ENCODE assay signal across 8 cellular contexts in the genomic region with DNA sequence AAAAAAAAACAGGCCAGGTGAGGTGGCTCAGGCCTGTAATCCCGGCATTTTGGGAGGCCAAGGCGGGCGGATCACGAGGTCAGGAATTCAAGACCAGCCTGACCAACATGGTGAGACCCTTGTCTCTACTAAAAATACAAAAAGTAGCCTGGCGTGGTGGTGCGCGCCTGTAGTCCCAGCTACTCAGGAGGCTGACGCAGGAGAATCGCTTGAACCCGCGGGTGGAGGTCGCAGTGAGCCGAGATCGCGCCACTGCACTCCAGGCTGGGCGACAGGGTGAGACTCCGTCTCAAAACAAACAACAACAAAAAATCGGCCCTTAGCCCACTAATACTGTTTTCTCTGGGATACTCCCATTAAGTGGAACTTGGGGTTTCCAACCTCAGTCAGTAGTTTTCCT. TPM values are rescaled to one million over a fixed set of nuclear protein-coding genes. Genes with fewer than 3 reads are reported as not detected.
A peak's percentile ranks its signal among the peaks of the same experiment; 100 is the strongest.
DNase-seq lines count a peak whose midpoint lies in the region; ATAC-seq and TF ChIP-seq lines count a peak whose summit lies in the region.
"Not testable (repeated sequence)": the region's sequence is repeated elsewhere in the genome, so short reads cannot be mapped to it uniquely, and the experiment has no call there.

No MANE protein-coding gene starts in this region.

- intact Hi-C loops in HCT116 (cut with micrococcal nuclease); activated naive CD4-positive, alpha-beta T cell treated with anti-CD3 and anti-CD28 coated beads for 36 hours (cut with micrococcal nuclease): not testable (repeated sequence)

- H3K27ac ChIP-seq in HCT116 (ENCODE audit: low read depth, low read length); SJCRH30; ectodermal cell (ENCODE audit: insufficient read depth, low read depth, low read length, poor library complexity, severe bottlenecking): not testable (repeated sequence)

- H3K36me3 ChIP-seq in HCT116 (ENCODE audit: control insufficient read depth in 1 of 2, insufficient read depth in 2 of 2, low read length in 2 of 2) (peaks cover 2 to 12% of the 10 kb centered on the region in 2 experiments; a peak in 3 of 4 replicates), ectodermal cell (ENCODE audit: control insufficient read depth, insufficient read depth, low read length) (peaks cover 14% of the 10 kb centered on the region)
- not testable (repeated sequence) for H3K36me3 ChIP-seq in SJCRH30; iPS-15b (ENCODE audit: control insufficient read depth, insufficient read depth, low read length)

- not testable (repeated sequence) for H3K27me3 Mint-ChIP-seq in activated naive CD4-positive, alpha-beta T cell treated with anti-CD3 and anti-CD28 coated beads for 36 hours (ENCODE audit: low read depth); nephron progenitor cell (ENCODE audit: low read depth, poor library complexity); stimulated activated naive CD8-positive, alpha-beta T cell treated with anti-CD3 and anti-CD28 coated beads, Interleukin-15, Interleukin-2, amounts not matched to agents 100 ng/mL and 50 ng/mL, for 24 hours

- TF ChIP-seq POLR2A in HCT116 (IDR thresholded peaks at IDR 0.05; ENCODE audit: borderline replicate concordance, extremely low read depth, insufficient read depth, insufficient read length): not testable (repeated sequence)

- peak overlapping the region; percentile 77 for H3K9ac ChIP-seq in HCT116 (ENCODE audit: low read length)
- H3K9ac ChIP-seq in iPS-15b (ENCODE audit: low read depth, low read length): peak overlapping the region; percentile 94

- CTCF ChIA-PET in HCT116 (lab: Charles Lee): not testable (repeated sequence)
- CTCF ChIA-PET in activated naive CD4-positive, alpha-beta T cell treated with anti-CD3 and anti-CD28 coated beads for 36 hours (lab: Charles Lee): interaction anchor here (0.7 to 8.4 kb wide), 2 partner anchors 99 to 126 kb away, joined by 3 to 68 read pairs; a partner anchor contains a TSS

- peaks cover 3 to 11% of the 10 kb centered on the region in 2 experiments; a peak in 3 of 4 replicates for H3K4me1 ChIP-seq in HCT116 (ENCODE audit: control insufficient read depth in 1 of 2, insufficient read depth in 2 of 2, low read length in 2 of 2)
- H3K4me1 ChIP-seq in SJCRH30; ectodermal cell (ENCODE audit: control insufficient read depth, insufficient read depth, low read length); iPS-15b (ENCODE audit: control insufficient read depth, insufficient read depth, low read length): not testable (repeated sequence)

- ATAC-seq in HCT116: not testable (repeated sequence)

- H3K27me3 ChIP-seq in HCT116 (ENCODE audit: insufficient read depth, low read length); SJCRH30; ectodermal cell (ENCODE audit: control insufficient read depth, insufficient read depth, low read length, poor library complexity, severe bottlenecking); iPS-15b (ENCODE audit: control insufficient read depth, insufficient read depth, low read length): not testable (repeated sequence)

- not testable (repeated sequence) for TF ChIP-seq CTCF in AG09309 (IDR thresholded peaks at IDR 0.05; ENCODE audit: control insufficient read depth, insufficient read depth, low read depth, low read length, missing control alignments); HCT116 (IDR thresholded peaks at IDR 0.05 in 2 of 3, conservative IDR thresholded peaks at IDR 0.05 in 1 of 3; ENCODE audit: borderline replicate concordance in 1 of 3, insufficient read depth in 1 of 3, low read depth in 2 of 3, low read length in 2 of 3); nephron progenitor cell (IDR thresholded peaks at IDR 0.05)

- BruUV-seq in HCT116 (replicated peaks; lab: Mats Ljungman, UMichigan): not testable (repeated sequence)

- whole genome bisulfite sequencing in ectodermal cell, 2 experiments: 84 to 88% methylated on average over 18 of the region's 18 CpGs

- not testable (repeated sequence) for H2AFZ ChIP-seq in HCT116 (ENCODE audit: low read depth, low read length, poor library complexity, severe bottlenecking)

- H3K79me2 ChIP-seq in HCT116 (ENCODE audit: insufficient read depth, low read length): peaks cover 38% of the 10 kb centered on the region

- peak overlapping the region; percentile 96 for H3K4me3 Mint-ChIP-seq in activated naive CD4-positive, alpha-beta T cell treated with anti-CD3 and anti-CD28 coated beads for 36 hours
- peak overlapping the region; percentile 100 for H3K4me3 Mint-ChIP-seq in nephron progenitor cell
- H3K4me3 Mint-ChIP-seq in stimulated activated naive CD8-positive, alpha-beta T cell treated with anti-CD3 and anti-CD28 coated beads, Interleukin-15, Interleukin-2, amounts not matched to agents 100 ng/mL and 50 ng/mL, for 24 hours: peak overlapping the region; percentile 97

- RAD21 ChIA-PET in HCT116 (lab: Charles Lee; ENCODE audit: low non-redundant PET in 1 of 2, low total read pairs in 2 of 2, uncharacterized antibody in 2 of 2, unreplicated experiment in 2 of 2): not testable (repeated sequence)

- H3K9me3 ChIP-seq in HCT116 (ENCODE audit: control insufficient read depth in 1 of 2, insufficient read depth in 1 of 2, low read depth in 1 of 2, low read length in 2 of 2); SJCRH30 (replicated peaks); ectodermal cell (ENCODE audit: control insufficient read depth, low read length); iPS-15b (ENCODE audit: control insufficient read depth, insufficient read depth, low read length): not testable (repeated sequence)

- not testable (repeated sequence) for DNase-seq in AG09309 (ENCODE audit: low read depth); HCT116 (ENCODE audit: low read depth, low spot score); SJCRH30; activated naive CD4-positive, alpha-beta T cell treated with anti-CD3 and anti-CD28 coated beads for 36 hours; nephron progenitor cell

- not testable (repeated sequence) for H4K20me1 ChIP-seq in HCT116 (ENCODE audit: insufficient read depth)

- POLR2A ChIA-PET in HCT116 (lab: Charles Lee): not testable (repeated sequence)

- H3K9me3 Mint-ChIP-seq in activated naive CD4-positive, alpha-beta T cell treated with anti-CD3 and anti-CD28 coated beads for 36 hours; nephron progenitor cell; stimulated activated naive CD8-positive, alpha-beta T cell treated with anti-CD3 and anti-CD28 coated beads, Interleukin-15, Interleukin-2, amounts not matched to agents 100 ng/mL and 50 ng/mL, for 24 hours: not testable (repeated sequence)

- not testable (repeated sequence) for TF ChIP-seq RAD21 in HCT116 (IDR thresholded peaks at IDR 0.05; ENCODE audit: low read depth)

- H3K36me3 Mint-ChIP-seq in activated naive CD4-positive, alpha-beta T cell treated with anti-CD3 and anti-CD28 coated beads for 36 hours (ENCODE audit: low read depth): peaks cover 14% of the 10 kb centered on the region
- H3K36me3 Mint-ChIP-seq in nephron progenitor cell (ENCODE audit: low read depth): peaks cover 26% of the 10 kb centered on the region
- peaks cover 34% of the 10 kb centered on the region for H3K36me3 Mint-ChIP-seq in stimulated activated naive CD8-positive, alpha-beta T cell treated with anti-CD3 and anti-CD28 coated beads, Interleukin-15, Interleukin-2, amounts not matched to agents 100 ng/mL and 50 ng/mL, for 24 hours (ENCODE audit: low read depth)

- peaks cover 38% of the 10 kb centered on the region for H3K4me1 Mint-ChIP-seq in activated naive CD4-positive, alpha-beta T cell treated with anti-CD3 and anti-CD28 coated beads for 36 hours (ENCODE audit: low read depth)
- H3K4me1 Mint-ChIP-seq in nephron progenitor cell: peaks cover 32% of the 10 kb centered on the region
- peaks cover 34% of the 10 kb centered on the region for H3K4me1 Mint-ChIP-seq in stimulated activated naive CD8-positive, alpha-beta T cell treated with anti-CD3 and anti-CD28 coated beads, Interleukin-15, Interleukin-2, amounts not matched to agents 100 ng/mL and 50 ng/mL, for 24 hours (ENCODE audit: low read depth)

- H3K27ac Mint-ChIP-seq in activated naive CD4-positive, alpha-beta T cell treated with anti-CD3 and anti-CD28 coated beads for 36 hours; nephron progenitor cell: not testable (repeated sequence)
- H3K27ac Mint-ChIP-seq in stimulated activated naive CD8-positive, alpha-beta T cell treated with anti-CD3 and anti-CD28 coated beads, Interleukin-15, Interleukin-2, amounts not matched to agents 100 ng/mL and 50 ng/mL, for 24 hours: peak overlapping the region; percentile 95

- not testable (repeated sequence) for H3K9me2 ChIP-seq in HCT116 (ENCODE audit: insufficient read depth)

- peak overlapping the region; percentile 91 for H3K4me2 ChIP-seq in HCT116 (ENCODE audit: low read length)

- H3K4me3 ChIP-seq in AG09309 (ENCODE audit: control insufficient read depth, low read depth, low read length) (peak overlapping the region; percentile 88), HCT116 (replicated peaks in 1 of 2; ENCODE audit: low read depth in 1 of 2, low read length in 2 of 2) (peak overlapping the region; percentile 79 to 84), SJCRH30 (peak overlapping the region; percentile 74), ectodermal cell (ENCODE audit: insufficient read depth, low read depth, low read length) (peak overlapping the region; percentile 93), iPS-15b (ENCODE audit: low read depth, low read length) (peak overlapping the region; percentile 94)

RNA-seq across cellular contexts. Expression of a gene that starts 1.1 kb away (rescaled TPM):
- total RNA-seq in HCT116 (2021; ENCODE audit: unreplicated experiment): 63.5 TPM
- 48.5 and 63.5 TPM in 2 replicates for polyA plus RNA-seq in HCT116 (2012)
- 35.3 and 38.2 TPM in 2 replicates for total RNA-seq in SJCRH30 (2014; rRNA removed; shearing (Covaris generic))
- total RNA-seq in activated naive CD4-positive, alpha-beta T cell treated with anti-CD3 and anti-CD28 coated beads for 36 hours: 10 to 100 TPM; 17.0 to 19.8 TPM
- 48.3 TPM for polyA plus RNA-seq in ectodermal cell (2013, experiment 1 of 4)
- polyA plus RNA-seq in ectodermal cell (2013, experiment 2 of 4): 51.0 TPM
- 47.0 TPM for polyA plus RNA-seq in ectodermal cell (2013, experiment 3 of 4)
- 48.6 TPM for polyA plus RNA-seq in ectodermal cell (2013, experiment 4 of 4)

RNA-seq across cellular contexts. Expression of a gene that starts 1.2 kb away (rescaled TPM):
- 3.6 TPM for total RNA-seq in HCT116 (2021; ENCODE audit: unreplicated experiment)
- polyA plus RNA-seq in HCT116 (2012): 2.8 and 3.1 TPM in 2 replicates
- total RNA-seq in SJCRH30 (2014; rRNA removed; shearing (Covaris generic)): 3.1 and 3.6 TPM in 2 replicates
- 1 to 10 TPM; 1.4 TPM for total RNA-seq in activated naive CD4-positive, alpha-beta T cell treated with anti-CD3 and anti-CD28 coated beads for 36 hours
- 6.7 TPM for polyA plus RNA-seq in ectodermal cell (2013, experiment 1 of 4)
- polyA plus RNA-seq in ectodermal cell (2013, experiment 2 of 4): 8.4 TPM
- polyA plus RNA-seq in ectodermal cell (2013, experiment 3 of 4): 7.2 TPM
- 7.8 TPM for polyA plus RNA-seq in ectodermal cell (2013, experiment 4 of 4)
